1 cellular context compared by ENCODE assay signal in genomic region chr2:175872716-175873115, GRCh38.
TF ChIP-seq lines count a peak whose summit lies in the region.

No MANE protein-coding gene starts in this region.

TF ChIP-seq in SK-N-SH treated with all-trans-retinoic acid at 6 μM for 48 hours, 23 proteins besides CTCF, POLR2A, EP300 and RAD21 (continued from another document):
- TF ChIP-seq CREB5 (CRISPR knock-in tag; IDR thresholded peaks at IDR 0.05; ENCODE audit: low read depth) (no peak), PATZ1 (CRISPR knock-in tag; IDR thresholded peaks at IDR 0.05; ENCODE audit: borderline replicate concordance) (no peak), CSRNP3 (CRISPR knock-in tag; IDR thresholded peaks at IDR 0.05) (no peak), BACH2 (CRISPR knock-in tag; IDR thresholded peaks at IDR 0.05; ENCODE audit: borderline replicate concordance) (no peak)
